22 cellular contexts compared by ENCODE assay signal in the genomic region with DNA sequence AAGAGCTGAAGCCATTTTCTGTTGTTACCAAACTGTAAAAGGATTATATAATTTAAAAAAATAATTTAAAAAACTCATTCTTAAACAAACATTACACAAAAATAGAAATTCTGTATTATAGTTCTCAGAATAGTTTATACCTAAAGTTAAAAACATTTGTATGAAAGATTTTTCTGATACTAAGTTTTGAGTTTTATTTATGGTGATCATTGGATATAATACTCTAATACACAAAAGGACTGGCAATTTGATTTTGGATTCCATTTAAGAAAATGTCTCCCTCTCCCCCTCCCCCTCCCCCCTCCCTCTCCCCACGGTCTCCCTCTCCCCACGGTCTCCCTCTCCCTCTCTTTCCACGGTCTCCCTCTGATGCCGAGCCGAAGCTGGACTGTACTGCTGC.
"Had no signal": no experiment of that assay in that cellular context is flagged by ENCODE, and none has a peak within 500 bp of the region (broad histone marks: within the 10 kb centered on the region; RNA-seq: fewer than 3 reads in every experiment).

No MANE protein-coding gene starts in this region.

- H3K9ac ChIP-seq: KMS-11, SK-N-SH had no signal

- ATAC-seq: Panc1, PC-3, T-cell had no signal

- H3K4me2 ChIP-seq: KMS-11, SK-N-SH had no signal

- H3K27ac ChIP-seq: KMS-11, RWPE1 had no signal

- DNase-seq: IMR-90, MV-4-11, NCI-H1048, NCI-H1105, NCI-H1417, NCI-H1436 treated with DMSO at 0.1 percent for 48 hours, NCI-H1694, NCI-H187 treated with DMSO at 0.1 percent for 48 hours, NCI-H2029 treated with DMSO at 0.1 percent for 48 hours, NCI-H2171 treated with DMSO at 0.1 percent for 48 hours, NCI-H2227 treated with DMSO at 0.1 percent for 48 hours, NCI-H524, NCI-H526 treated with DMSO at 0.1 percent for 48 hours, NCI-H748 treated with DMSO at 0.1 percent for 48 hours, PC-3, SHP77, SK-N-SH, SW 1271, T-cell had no signal

- H3K9me2 ChIP-seq: SK-N-SH had no signal

- H3K9me3 ChIP-seq: SK-N-SH had no signal
